ENCODE assay signal across 8 cellular contexts in the genomic region with DNA sequence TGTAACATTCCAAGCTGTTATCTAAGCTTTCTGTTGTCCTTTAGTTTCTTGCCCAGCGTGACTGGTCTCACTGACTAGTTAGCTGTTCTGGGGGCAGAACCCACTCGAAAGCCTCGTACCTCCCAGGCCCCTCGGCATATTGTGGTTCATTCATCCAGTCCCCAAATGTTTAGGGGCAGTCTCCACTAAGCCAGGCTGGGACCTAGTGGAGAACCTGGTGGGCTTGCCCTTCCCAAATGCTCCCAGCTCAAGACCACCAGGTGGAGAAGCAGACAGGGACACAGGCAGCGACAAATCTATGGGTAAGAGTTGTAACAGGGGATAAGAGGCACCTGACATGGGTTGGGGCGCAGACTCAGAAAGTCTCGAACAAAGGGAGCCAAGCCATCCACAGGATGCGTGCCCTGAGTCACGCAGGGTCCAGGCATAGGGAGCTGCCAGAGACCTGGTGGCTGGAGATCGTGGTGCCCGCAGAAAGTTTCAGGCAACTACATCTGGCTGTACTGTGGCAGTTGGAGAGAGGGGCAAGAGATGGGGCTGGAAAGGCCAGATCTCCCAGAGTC. TPM values are rescaled to one million over a fixed set of nuclear protein-coding genes. Genes with fewer than 3 reads are reported as not detected.
DNase-seq lines count a peak whose midpoint lies in the region; ATAC-seq and TF ChIP-seq lines count a peak whose summit lies in the region.

No MANE protein-coding gene starts in this region.

- H3K4me3 ChIP-seq in breast epithelium (peak overlapping the region; percentile 76 to 93 (median 82)), mucosa of descending colon (no peak overlapping the region)

- TF ChIP-seq CTCF in breast epithelium (IDR thresholded peaks at IDR 0.05), result no peak
- no peak for TF ChIP-seq CTCF in mucosa of descending colon (IDR thresholded peaks at IDR 0.05)

- H3K9me3 ChIP-seq in breast epithelium (no peaks in the 10 kb centered on the region), mucosa of descending colon (no peaks in the 10 kb centered on the region)

- H3K36me3 ChIP-seq in breast epithelium, result no peaks in the 10 kb centered on the region
- no peaks in the 10 kb centered on the region for H3K36me3 ChIP-seq in mucosa of descending colon (ENCODE audit: low read depth)

- no peaks in the 10 kb centered on the region for H3K27me3 ChIP-seq in breast epithelium

- H3K27ac ChIP-seq in breast epithelium, result peak overlapping the region; percentile 98 to 99

- ATAC-seq in mucosa of descending colon, result no peak
- ATAC-seq in GM18867 (IDR thresholded peaks at IDR 0.05; ENCODE audit: unreplicated experiment), result no peak
- no peak for ATAC-seq in GM18519 (IDR thresholded peaks at IDR 0.05; ENCODE audit: low FRiP score, unreplicated experiment)

- no peak for TF ChIP-seq POLR2A in breast epithelium (IDR thresholded peaks at IDR 0.05)

- DNase-seq in stimulated activated CD4-positive, alpha-beta T cell treated with anti-CD3 and anti-CD28 coated beads, Interleukin-1b, Interleukin-23, amount 100 ng/mL, for 48 hours, result peak; percentile 56
- no peak for DNase-seq in stimulated activated CD4-positive, alpha-beta T cell treated with anti-CD3 and anti-CD28 coated beads, Interleukin-4, amount 100 ng/mL, for 4 hours
- DNase-seq in breast epithelium (ENCODE audit: low spot score in 2 of 2) (no peak), mucosa of descending colon (peak in 2 of 3 donors; percentile 22 to 35), retina (no peak), H4 (ENCODE audit: low spot score) (no peak)

- intact Hi-C loops in breast epithelium (cut with DNase I; ENCODE audit: low total_unique reads) (loop anchor here (10.0 kb wide), 1 partner anchor 767 kb away; no protein-coding TSS in a partner anchor), mucosa of descending colon (cut with DNase I, micrococcal nuclease) (loop anchor here in 1 of 2 donors (10.0 kb wide), 1 partner anchor 53 kb away; no protein-coding TSS in a partner anchor)

- H3K4me1 ChIP-seq in breast epithelium, result peaks cover 0 to 15% of the 10 kb centered on the region in 2 donors
- H3K4me1 ChIP-seq in mucosa of descending colon (ENCODE audit: low read depth), result peaks cover 31% of the 10 kb centered on the region

RNA-seq across cellular contexts. Expression of gene EEIG1, which starts 0.9 kb away (rescaled TPM):
- 10 to 100 TPM in 2 of 3 donors, 1 to 10 TPM in 1; 7.7 to 32.1 (median 19.7) TPM for total RNA-seq in breast epithelium
- 100 to 1,000 TPM; 127 to 168 (median 144) TPM for total RNA-seq in mucosa of descending colon
- total RNA-seq in H4 (2014; rRNA removed; shearing (Covaris generic)), result 7.6 and 10.6 TPM in 2 replicates

RNA-seq across cellular contexts. Expression of gene DPM2, which starts 44.0 kb away (rescaled TPM):
- 10 to 100 TPM; 10.6 to 17.4 (median 17.1) TPM for total RNA-seq in breast epithelium
- total RNA-seq in mucosa of descending colon, result 10 to 100 TPM; 23.0 to 30.4 (median 29.4) TPM
- 31.1 and 35.4 TPM in 2 replicates for total RNA-seq in H4 (2014; rRNA removed; shearing (Covaris generic))

RNA-seq across cellular contexts. Expression of gene PIP5KL1, which starts 51.1 kb away (rescaled TPM):
- total RNA-seq in breast epithelium, result 10 to 100 TPM in 1 of 3 donors, 1 to 10 TPM in 2; 2.2 to 10.1 (median 5.2) TPM
- total RNA-seq in mucosa of descending colon, result 1 to 10 TPM in 2 of 3 donors, under 1 TPM in 1; 0.58 to 1.9 (median 1.1) TPM
- 0.95 and 2.6 TPM in 2 replicates for total RNA-seq in H4 (2014; rRNA removed; shearing (Covaris generic))

Comparison
In these comparisons a context has a peak if more than half of its experiments do, and no peak if none do; other contexts are left out.
1. DNase-seq: peak in stimulated activated CD4-positive, alpha-beta T cell treated with anti-CD3 and anti-CD28 coated beads, Interleukin-1b, Interleukin-23, amount 100 ng/mL, for 48 hours (single experiment) and mucosa of descending colon (2 of 3); none in stimulated activated CD4-positive, alpha-beta T cell treated with anti-CD3 and anti-CD28 coated beads, Interleukin-4, amount 100 ng/mL, for 4 hours (0 of 2), breast epithelium (0 of 2), retina (single experiment) and H4 (single experiment).